In genomic region chr7:87885018-87885417, GRCh38 we compare ENCODE assay signal across 2 cellular contexts.
A peak's percentile ranks its signal among the peaks of the same experiment; 100 is the strongest.
TF ChIP-seq lines count a peak whose summit lies in the region.

No MANE protein-coding gene starts in this region.

TF ChIP-seq in HEK293, 187 proteins besides CTCF, POLR2A, EP300 and RAD21:
- TF ChIP-seq KLF7 (tag by site-specific recombination; IDR thresholded peaks at IDR 0.05; ENCODE audit: borderline replicate concordance) = no peak
- no peak for TF ChIP-seq ZNF488 (tag by site-specific recombination; IDR thresholded peaks at IDR 0.05)
- no peak for TF ChIP-seq OSR2 (tag by site-specific recombination; IDR thresholded peaks at IDR 0.05)
- no peak for TF ChIP-seq ZNF610 (tag by site-specific recombination; IDR thresholded peaks at IDR 0.05; ENCODE audit: borderline replicate concordance)
- no peak for TF ChIP-seq ZNF785 (tag by site-specific recombination; IDR thresholded peaks at IDR 0.05)
- TF ChIP-seq TSHZ1 (tag by site-specific recombination; IDR thresholded peaks at IDR 0.05; ENCODE audit: borderline replicate concordance) = no peak
- no peak for TF ChIP-seq ZNF521 (tag by site-specific recombination; IDR thresholded peaks at IDR 0.05)
- TF ChIP-seq MZF1 (tag by site-specific recombination; IDR thresholded peaks at IDR 0.05; ENCODE audit: borderline replicate concordance) = no peak
- TF ChIP-seq ZNF155 (tag by site-specific recombination; IDR thresholded peaks at IDR 0.05) = no peak
- TF ChIP-seq ZNF561 (tag by site-specific recombination; IDR thresholded peaks at IDR 0.05; ENCODE audit: borderline replicate concordance) = no peak
- TF ChIP-seq YY1 (tag by site-specific recombination; IDR thresholded peaks at IDR 0.05) = no peak
- TF ChIP-seq GLI2 (tag by site-specific recombination; IDR thresholded peaks at IDR 0.05; ENCODE audit: borderline replicate concordance, low read depth) = no peak
- TF ChIP-seq ZBTB8A (tag by site-specific recombination; IDR thresholded peaks at IDR 0.05) = no peak
- no peak for TF ChIP-seq ZNF335 (tag by site-specific recombination; conservative IDR thresholded peaks at IDR 0.05)
- no peak for TF ChIP-seq KLF8 (tag by site-specific recombination; IDR thresholded peaks at IDR 0.05)

TF ChIP-seq in K562, 482 proteins besides CTCF, POLR2A, EP300 and RAD21:
- TF ChIP-seq ZNF699 (CRISPR knock-in tag; IDR thresholded peaks at IDR 0.05; ENCODE audit: insufficient replicate concordance) (no peak), HMBOX1 (IDR thresholded peaks at IDR 0.05) (no peak), CHD1 (IDR thresholded peaks at IDR 0.05; ENCODE audit: low read length) (no peak), RERE (CRISPR knock-in tag; IDR thresholded peaks at IDR 0.05; ENCODE audit: borderline replicate concordance) (no peak), KLF13 (tag; IDR thresholded peaks at IDR 0.05; ENCODE audit: borderline replicate concordance, low read depth) (no peak), ZNF197 (CRISPR knock-in tag; IDR thresholded peaks at IDR 0.05; ENCODE audit: low read depth) (no peak), ZBTB40 (IDR thresholded peaks at IDR 0.05) (0 out of 2 replicates have a peak, but pooled peaks have one; percentile 35), ZBTB40 (CRISPR knock-in tag; IDR thresholded peaks at IDR 0.05) (no peak), FOXO4 (CRISPR knock-in tag; IDR thresholded peaks at IDR 0.05) (no peak)
